In the genomic region with DNA sequence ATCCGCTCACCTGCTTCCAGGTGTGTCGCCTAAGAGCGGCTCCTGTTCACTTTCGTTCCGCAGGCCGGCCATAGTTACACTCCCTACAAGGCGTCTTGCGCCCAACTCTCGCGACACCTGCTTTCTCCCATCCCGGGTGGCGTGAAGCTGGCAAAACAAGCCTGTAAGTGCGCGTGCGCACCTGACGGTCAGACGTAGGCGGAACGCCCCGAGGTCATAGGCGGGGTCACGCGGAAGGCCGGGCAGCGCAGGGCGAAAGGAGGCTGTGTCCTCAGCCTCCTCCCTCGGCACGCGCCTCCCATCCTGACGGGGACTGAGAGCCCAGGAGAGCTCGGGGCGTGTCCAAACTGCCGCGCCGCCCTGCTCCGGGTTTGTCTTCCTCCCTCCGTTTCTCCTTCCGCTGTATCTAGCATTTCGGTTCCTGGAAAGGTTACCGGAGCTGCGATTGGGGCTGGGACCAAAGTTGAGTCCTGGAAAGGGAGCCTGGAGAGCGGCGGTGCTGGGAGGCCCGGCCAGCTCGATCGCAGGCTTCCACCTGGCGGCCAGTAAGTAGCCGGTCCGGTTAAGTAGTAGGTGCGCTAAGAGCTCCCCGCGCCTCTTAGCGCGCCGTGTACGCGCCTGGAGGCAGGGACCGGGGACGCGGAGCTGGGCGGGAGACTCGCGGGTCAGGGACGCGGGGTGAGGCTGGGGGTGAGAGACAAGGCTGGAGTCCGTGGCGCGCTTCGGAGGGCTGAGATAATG, we compare ENCODE assay signal across 1 cellular context.
TF ChIP-seq lines count a peak whose summit lies in the region.

A gene (plus strand): TSS at position 345 of the 741 bp plus-strand sequence. CDS start 17,550 bp downstream, outside the sequence.
A gene with protein sequence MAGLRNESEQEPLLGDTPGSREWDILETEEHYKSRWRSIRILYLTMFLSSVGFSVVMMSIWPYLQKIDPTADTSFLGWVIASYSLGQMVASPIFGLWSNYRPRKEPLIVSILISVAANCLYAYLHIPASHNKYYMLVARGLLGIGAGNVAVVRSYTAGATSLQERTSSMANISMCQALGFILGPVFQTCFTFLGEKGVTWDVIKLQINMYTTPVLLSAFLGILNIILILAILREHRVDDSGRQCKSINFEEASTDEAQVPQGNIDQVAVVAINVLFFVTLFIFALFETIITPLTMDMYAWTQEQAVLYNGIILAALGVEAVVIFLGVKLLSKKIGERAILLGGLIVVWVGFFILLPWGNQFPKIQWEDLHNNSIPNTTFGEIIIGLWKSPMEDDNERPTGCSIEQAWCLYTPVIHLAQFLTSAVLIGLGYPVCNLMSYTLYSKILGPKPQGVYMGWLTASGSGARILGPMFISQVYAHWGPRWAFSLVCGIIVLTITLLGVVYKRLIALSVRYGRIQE (minus strand): TSS at position 112 of the 741 bp plus-strand sequence. CDS start 40 bp downstream, at position 72.

TF ChIP-seq in K562, 482 proteins besides CTCF, POLR2A, EP300 and RAD21 (continued from another document and continues in another):
- TF ChIP-seq, protein P1, sequence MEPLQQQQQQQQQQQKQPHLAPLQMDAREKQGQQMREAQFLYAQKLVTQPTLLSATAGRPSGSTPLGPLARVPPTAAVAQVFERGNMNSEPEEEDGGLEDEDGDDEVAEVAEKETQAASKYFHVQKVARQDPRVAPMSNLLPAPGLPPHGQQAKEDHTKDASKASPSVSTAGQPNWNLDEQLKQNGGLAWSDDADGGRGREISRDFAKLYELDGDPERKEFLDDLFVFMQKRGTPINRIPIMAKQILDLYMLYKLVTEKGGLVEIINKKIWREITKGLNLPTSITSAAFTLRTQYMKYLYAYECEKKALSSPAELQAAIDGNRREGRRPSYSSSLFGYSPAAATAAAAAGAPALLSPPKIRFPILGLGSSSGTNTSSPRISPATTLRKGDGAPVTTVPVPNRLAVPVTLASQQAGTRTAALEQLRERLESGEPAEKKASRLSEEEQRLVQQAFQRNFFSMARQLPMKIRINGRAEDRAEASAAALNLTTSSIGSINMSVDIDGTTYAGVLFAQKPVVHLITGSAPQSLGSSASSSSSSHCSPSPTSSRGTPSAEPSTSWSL (CRISPR knock-in tag; IDR thresholded peaks at IDR 0.05; ENCODE audit: borderline replicate concordance) = no peak
- TF ChIP-seq BCOR (IDR thresholded peaks at IDR 0.05) (0 out of 2 replicates have a peak, but pooled peaks have one; percentile 35), GABPB1 (CRISPR knock-in tag; IDR thresholded peaks at IDR 0.05) (peak; percentile 84), RBBP5 (IDR thresholded peaks at IDR 0.05; ENCODE audit: borderline replicate concordance, insufficient read depth, low read length, poor library complexity, severe bottlenecking) (no peak), HCFC1 (IDR thresholded peaks at IDR 0.05; ENCODE audit: low read depth, low read length) (no peak; the same call in none of the 2 replicates), SP1 (CRISPR knock-in tag; IDR thresholded peaks at IDR 0.05) (peak; percentile 83), HNRNPUL1 (IDR thresholded peaks at IDR 0.05; ENCODE audit: low read length) (no peak), IRF2 (CRISPR knock-in tag; IDR thresholded peaks at IDR 0.05) (no peak), ZNF57 (CRISPR knock-in tag; IDR thresholded peaks at IDR 0.05) (no peak), ZNF184 (CRISPR knock-in tag; IDR thresholded peaks at IDR 0.05) (no peak), HEY1 (CRISPR knock-in tag; IDR thresholded peaks at IDR 0.05; ENCODE audit: borderline replicate concordance) (no peak), ZNF408 (CRISPR knock-in tag; IDR thresholded peaks at IDR 0.05; ENCODE audit: low read depth) (no peak), COPS2 (conservative IDR thresholded peaks at IDR 0.05) (no peak), ZNF707 (CRISPR knock-in tag; conservative IDR thresholded peaks at IDR 0.05) (no peak), ARNT (IDR thresholded peaks at IDR 0.05) (no peak), HDAC2 (IDR thresholded peaks at IDR 0.05) (peak; percentile 21; the same call in 1 of the 2 replicates), CBX3 (IDR thresholded peaks at IDR 0.05; ENCODE audit: borderline replicate concordance in 1 of 2, low read length in 2 of 2) (peak in 1 of 2 experiments; percentile 92; a peak in 1 of 3 replicates), ZNF551 (CRISPR knock-in tag; IDR thresholded peaks at IDR 0.05) (no peak), HNRNPL (IDR thresholded peaks at IDR 0.05; ENCODE audit: low read depth, low read length) (peak; percentile 41; the same call in 1 of the 2 replicates), ETV6 (IDR thresholded peaks at IDR 0.05; ENCODE audit: borderline replicate concordance in 1 of 2, low read depth in 2 of 2, low read length in 1 of 2) (no peak), ETV6 (CRISPR knock-in tag; IDR thresholded peaks at IDR 0.05; ENCODE audit: borderline replicate concordance) (no peak), SPI1 (IDR thresholded peaks at IDR 0.05; ENCODE audit: borderline replicate concordance, low read depth, low read length) (peak; percentile 17; the same call in 1 of the 2 replicates), IFI16 (CRISPR knock-in tag; IDR thresholded peaks at IDR 0.05) (no peak), MTA2 (IDR thresholded peaks at IDR 0.05; ENCODE audit: low read depth) (no peak), NCOA6 (IDR thresholded peaks at IDR 0.05) (no peak), EZH2 (IDR thresholded peaks at IDR 0.05; ENCODE audit: borderline replicate concordance, low read depth, low read length) (no peak), FOXK2 (conservative IDR thresholded peaks at IDR 0.05 in 1 of 2, IDR thresholded peaks at IDR 0.05 in 1 of 2; ENCODE audit: low read depth in 2 of 2) (peak; percentile 84 to 89), SNRNP70 (optimal IDR thresholded peaks at IDR 0.05; ENCODE audit: low read depth, low read length) (no peak)
- TF ChIP-seq, protein P2, sequence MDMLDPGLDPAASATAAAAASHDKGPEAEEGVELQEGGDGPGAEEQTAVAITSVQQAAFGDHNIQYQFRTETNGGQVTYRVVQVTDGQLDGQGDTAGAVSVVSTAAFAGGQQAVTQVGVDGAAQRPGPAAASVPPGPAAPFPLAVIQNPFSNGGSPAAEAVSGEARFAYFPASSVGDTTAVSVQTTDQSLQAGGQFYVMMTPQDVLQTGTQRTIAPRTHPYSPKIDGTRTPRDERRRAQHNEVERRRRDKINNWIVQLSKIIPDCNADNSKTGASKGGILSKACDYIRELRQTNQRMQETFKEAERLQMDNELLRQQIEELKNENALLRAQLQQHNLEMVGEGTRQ (CRISPR knock-in tag; IDR thresholded peaks at IDR 0.05) = peak; percentile 32; the same call in 1 of the 2 replicates
- TF ChIP-seq, protein P3, sequence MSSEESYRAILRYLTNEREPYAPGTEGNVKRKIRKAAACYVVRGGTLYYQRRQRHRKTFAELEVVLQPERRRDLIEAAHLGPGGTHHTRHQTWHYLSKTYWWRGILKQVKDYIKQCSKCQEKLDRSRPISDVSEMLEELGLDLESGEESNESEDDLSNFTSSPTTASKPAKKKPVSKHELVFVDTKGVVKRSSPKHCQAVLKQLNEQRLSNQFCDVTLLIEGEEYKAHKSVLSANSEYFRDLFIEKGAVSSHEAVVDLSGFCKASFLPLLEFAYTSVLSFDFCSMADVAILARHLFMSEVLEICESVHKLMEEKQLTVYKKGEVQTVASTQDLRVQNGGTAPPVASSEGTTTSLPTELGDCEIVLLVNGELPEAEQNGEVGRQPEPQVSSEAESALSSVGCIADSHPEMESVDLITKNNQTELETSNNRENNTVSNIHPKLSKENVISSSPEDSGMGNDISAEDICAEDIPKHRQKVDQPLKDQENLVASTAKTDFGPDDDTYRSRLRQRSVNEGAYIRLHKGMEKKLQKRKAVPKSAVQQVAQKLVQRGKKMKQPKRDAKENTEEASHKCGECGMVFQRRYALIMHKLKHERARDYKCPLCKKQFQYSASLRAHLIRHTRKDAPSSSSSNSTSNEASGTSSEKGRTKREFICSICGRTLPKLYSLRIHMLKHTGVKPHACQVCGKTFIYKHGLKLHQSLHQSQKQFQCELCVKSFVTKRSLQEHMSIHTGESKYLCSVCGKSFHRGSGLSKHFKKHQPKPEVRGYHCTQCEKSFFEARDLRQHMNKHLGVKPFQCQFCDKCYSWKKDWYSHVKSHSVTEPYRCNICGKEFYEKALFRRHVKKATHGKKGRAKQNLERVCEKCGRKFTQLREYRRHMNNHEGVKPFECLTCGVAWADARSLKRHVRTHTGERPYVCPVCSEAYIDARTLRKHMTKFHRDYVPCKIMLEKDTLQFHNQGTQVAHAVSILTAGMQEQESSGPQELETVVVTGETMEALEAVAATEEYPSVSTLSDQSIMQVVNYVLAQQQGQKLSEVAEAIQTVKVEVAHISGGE (CRISPR knock-in tag; IDR thresholded peaks at IDR 0.05) = peak in 2 of 3 experiments; percentile 36 to 93; a peak in 3 of 6 replicates
- TF ChIP-seq, protein P4, sequence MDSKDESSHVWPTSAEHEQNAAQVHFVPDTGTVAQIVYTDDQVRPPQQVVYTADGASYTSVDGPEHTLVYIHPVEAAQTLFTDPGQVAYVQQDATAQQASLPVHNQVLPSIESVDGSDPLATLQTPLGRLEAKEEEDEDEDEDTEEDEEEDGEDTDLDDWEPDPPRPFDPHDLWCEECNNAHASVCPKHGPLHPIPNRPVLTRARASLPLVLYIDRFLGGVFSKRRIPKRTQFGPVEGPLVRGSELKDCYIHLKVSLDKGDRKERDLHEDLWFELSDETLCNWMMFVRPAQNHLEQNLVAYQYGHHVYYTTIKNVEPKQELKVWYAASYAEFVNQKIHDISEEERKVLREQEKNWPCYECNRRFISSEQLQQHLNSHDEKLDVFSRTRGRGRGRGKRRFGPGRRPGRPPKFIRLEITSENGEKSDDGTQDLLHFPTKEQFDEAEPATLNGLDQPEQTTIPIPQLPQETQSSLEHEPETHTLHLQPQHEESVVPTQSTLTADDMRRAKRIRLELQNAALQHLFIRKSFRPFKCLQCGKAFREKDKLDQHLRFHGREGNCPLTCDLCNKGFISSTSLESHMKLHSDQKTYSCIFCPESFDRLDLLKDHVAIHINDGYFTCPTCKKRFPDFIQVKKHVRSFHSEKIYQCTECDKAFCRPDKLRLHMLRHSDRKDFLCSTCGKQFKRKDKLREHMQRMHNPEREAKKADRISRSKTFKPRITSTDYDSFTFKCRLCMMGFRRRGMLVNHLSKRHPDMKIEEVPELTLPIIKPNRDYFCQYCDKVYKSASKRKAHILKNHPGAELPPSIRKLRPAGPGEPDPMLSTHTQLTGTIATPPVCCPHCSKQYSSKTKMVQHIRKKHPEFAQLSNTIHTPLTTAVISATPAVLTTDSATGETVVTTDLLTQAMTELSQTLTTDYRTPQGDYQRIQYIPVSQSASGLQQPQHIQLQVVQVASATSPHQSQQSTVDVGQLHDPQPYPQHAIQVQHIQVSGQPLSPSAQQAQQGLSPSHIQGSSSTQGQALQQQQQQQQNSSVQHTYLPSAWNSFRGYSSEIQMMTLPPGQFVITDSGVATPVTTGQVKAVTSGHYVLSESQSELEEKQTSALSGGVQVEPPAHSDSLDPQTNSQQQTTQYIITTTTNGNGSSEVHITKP (IDR thresholded peaks at IDR 0.05; ENCODE audit: partially characterized antibody) = peak; percentile 38
- TF ChIP-seq, protein P5, sequence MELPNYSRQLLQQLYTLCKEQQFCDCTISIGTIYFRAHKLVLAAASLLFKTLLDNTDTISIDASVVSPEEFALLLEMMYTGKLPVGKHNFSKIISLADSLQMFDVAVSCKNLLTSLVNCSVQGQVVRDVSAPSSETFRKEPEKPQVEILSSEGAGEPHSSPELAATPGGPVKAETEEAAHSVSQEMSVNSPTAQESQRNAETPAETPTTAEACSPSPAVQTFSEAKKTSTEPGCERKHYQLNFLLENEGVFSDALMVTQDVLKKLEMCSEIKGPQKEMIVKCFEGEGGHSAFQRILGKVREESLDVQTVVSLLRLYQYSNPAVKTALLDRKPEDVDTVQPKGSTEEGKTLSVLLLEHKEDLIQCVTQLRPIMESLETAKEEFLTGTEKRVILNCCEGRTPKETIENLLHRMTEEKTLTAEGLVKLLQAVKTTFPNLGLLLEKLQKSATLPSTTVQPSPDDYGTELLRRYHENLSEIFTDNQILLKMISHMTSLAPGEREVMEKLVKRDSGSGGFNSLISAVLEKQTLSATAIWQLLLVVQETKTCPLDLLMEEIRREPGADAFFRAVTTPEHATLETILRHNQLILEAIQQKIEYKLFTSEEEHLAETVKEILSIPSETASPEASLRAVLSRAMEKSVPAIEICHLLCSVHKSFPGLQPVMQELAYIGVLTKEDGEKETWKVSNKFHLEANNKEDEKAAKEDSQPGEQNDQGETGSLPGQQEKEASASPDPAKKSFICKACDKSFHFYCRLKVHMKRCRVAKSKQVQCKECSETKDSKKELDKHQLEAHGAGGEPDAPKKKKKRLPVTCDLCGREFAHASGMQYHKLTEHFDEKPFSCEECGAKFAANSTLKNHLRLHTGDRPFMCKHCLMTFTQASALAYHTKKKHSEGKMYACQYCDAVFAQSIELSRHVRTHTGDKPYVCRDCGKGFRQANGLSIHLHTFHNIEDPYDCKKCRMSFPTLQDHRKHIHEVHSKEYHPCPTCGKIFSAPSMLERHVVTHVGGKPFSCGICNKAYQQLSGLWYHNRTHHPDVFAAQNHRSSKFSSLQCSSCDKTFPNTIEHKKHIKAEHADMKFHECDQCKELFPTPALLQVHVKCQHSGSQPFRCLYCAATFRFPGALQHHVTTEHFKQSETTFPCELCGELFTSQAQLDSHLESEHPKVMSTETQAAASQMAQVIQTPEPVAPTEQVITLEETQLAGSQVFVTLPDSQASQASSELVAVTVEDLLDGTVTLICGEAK (IDR thresholded peaks at IDR 0.05) = peak; percentile 74
- TF ChIP-seq, protein P5 (CRISPR knock-in tag; IDR thresholded peaks at IDR 0.05) = no peak
